In the genomic region with DNA sequence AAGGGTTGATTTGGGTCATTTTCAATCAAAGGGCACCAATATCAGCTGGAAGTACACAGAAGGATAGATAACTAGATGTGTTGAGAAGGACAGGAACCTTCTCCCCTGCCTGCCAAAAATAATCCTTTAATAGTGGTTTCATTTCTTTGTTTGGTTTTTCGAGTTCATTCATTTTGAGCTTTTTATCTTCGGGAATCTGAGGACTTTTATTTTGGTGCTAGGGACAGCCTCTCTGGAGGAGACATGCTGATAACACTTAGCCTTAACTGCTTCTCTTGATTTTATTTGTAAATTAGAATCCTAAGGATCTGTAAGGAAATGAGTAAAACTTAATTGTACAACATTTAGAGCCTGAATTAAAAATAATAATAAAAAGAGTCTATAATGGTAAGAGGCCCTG, we compare ENCODE assay signal across 14 cellular contexts. TPM values are rescaled to one million over a fixed set of nuclear protein-coding genes. Genes with fewer than 3 reads are reported as not detected.
DNase-seq lines count a peak whose midpoint lies in the region; ATAC-seq, FAIRE-seq and TF ChIP-seq lines count a peak whose summit lies in the region.
"Had no signal": no experiment of that assay in that cellular context is flagged by ENCODE, and none has a peak within 500 bp of the region (broad histone marks: within the 10 kb centered on the region; RNA-seq: fewer than 3 reads in every experiment).

No MANE protein-coding gene starts in this region.

- H2AFZ ChIP-seq in K562 (ENCODE audit: low read depth, low read length) = no peak overlapping the region
- no peak overlapping the region for H2AFZ ChIP-seq in hepatocyte

- H4K20me1 ChIP-seq in K562 (replicated peaks; ENCODE audit: control insufficient read depth, insufficient read depth, low read length) = no peaks in the 10 kb centered on the region
- H4K20me1 ChIP-seq in hepatocyte (ENCODE audit: insufficient read depth, poor library complexity, severe bottlenecking) = peaks cover 35% of the 10 kb centered on the region

- no peak for FAIRE-seq in K562 (lab: Jason Lieb, UNC)

- no peak for TF ChIP-seq RAD21 in K562 (CRISPR knock-in tag; conservative IDR thresholded peaks at IDR 0.05 in 1 of 2, IDR thresholded peaks at IDR 0.05 in 1 of 2)

- no peak for TF ChIP-seq POLR2A in K562 (conservative IDR thresholded peaks at IDR 0.05)

- TF ChIP-seq CTCF in cardiac muscle cell (IDR thresholded peaks at IDR 0.05; ENCODE audit: low read depth, low read length) = no peak
- TF ChIP-seq CTCF in K562 (IDR thresholded peaks at IDR 0.05 in 2 of 3, conservative IDR thresholded peaks at IDR 0.05 in 1 of 3; ENCODE audit: insufficient read depth in 2 of 3, low read depth in 1 of 3, low read length in 3 of 3) = no peak
- no peak for TF ChIP-seq CTCF in hepatocyte (IDR thresholded peaks at IDR 0.05; ENCODE audit: poor library complexity)
- no peak for TF ChIP-seq CTCF in GM13977 (IDR thresholded peaks at IDR 0.05; ENCODE audit: extremely low read depth, insufficient read depth, missing control alignments)

- H3K27me3 ChIP-seq in cardiac muscle cell (no peaks in the 10 kb centered on the region), K562 (ENCODE audit: control insufficient read depth in 2 of 2, insufficient read depth in 2 of 2, low read length in 2 of 2) (no peaks in the 10 kb centered on the region), hepatocyte (no peaks in the 10 kb centered on the region)
- H3K27me3 ChIP-seq: BLaER1 had no signal

- no peak overlapping the region for H3K9ac ChIP-seq in K562 (ENCODE audit: insufficient read depth in 1 of 2, low read depth in 2 of 2, low read length in 2 of 2)
- H3K9ac ChIP-seq: BLaER1 had no signal

- WGBS in K562 (ENCODE audit: insufficient coverage, low coverage, missing lambda C conversion rate) = 0% methylated on average over 1 of the region's 2 CpGs
- WGBS in hepatocyte (ENCODE audit: low lambda C conversion rate, missing lambda C conversion rate) = 19% methylated on average over 2 of the region's 2 CpGs

- H3K4me1 ChIP-seq in cardiac muscle cell (ENCODE audit: low read depth) (peaks cover 30% of the 10 kb centered on the region), K562 (replicated peaks in 1 of 2; ENCODE audit: control insufficient read depth in 2 of 2, insufficient read depth in 2 of 2, low read length in 2 of 2) (no peaks in the 10 kb centered on the region), hepatocyte (ENCODE audit: insufficient read depth) (peaks cover 5% of the 10 kb centered on the region)
- H3K4me1 ChIP-seq: BLaER1 had no signal

- peak overlapping the region; percentile 27 for H3K27ac ChIP-seq in cardiac muscle cell
- H3K27ac ChIP-seq in K562 (ENCODE audit: extremely low read depth, low read depth, low read length) = no peak overlapping the region
- H3K27ac ChIP-seq in hepatocyte = no peak overlapping the region
- H3K27ac ChIP-seq: BLaER1 had no signal

- no peak overlapping the region for H3K4me3 ChIP-seq in cardiac muscle cell
- no peak overlapping the region for H3K4me3 ChIP-seq in K562
- no peak overlapping the region for H3K4me3 ChIP-seq in hepatocyte
- H3K4me3 ChIP-seq: BLaER1 had no signal

- H3K9me3 ChIP-seq in cardiac muscle cell (ENCODE audit: low read depth) = no peaks in the 10 kb centered on the region
- H3K9me3 ChIP-seq in K562 (replicated peaks; ENCODE audit: control insufficient read depth, insufficient read depth, low read depth, low read length) = no peaks in the 10 kb centered on the region
- H3K9me3 ChIP-seq in hepatocyte (ENCODE audit: low read depth) = no peaks in the 10 kb centered on the region
- H3K9me3 ChIP-seq: BLaER1 had no signal

- H3K4me2 ChIP-seq in K562 (ENCODE audit: insufficient read depth, low read length) = no peak overlapping the region
- H3K4me2 ChIP-seq in hepatocyte = peak overlapping the region; percentile 31
- H3K4me2 ChIP-seq: BLaER1 had no signal

- intact Hi-C loops in left cardiac atrium (cut with DNase I) (no loop called here), K562 (cut with micrococcal nuclease) (no loop called here)

- in situ Hi-C loops in K562 (cut with MboI) (no loop called here), GM13977 (cut with MboI; ENCODE audit: low pct_unique_long_range_greater_than_20kb, low sequenced_read_pairs, unreplicated experiment) (no loop called here)

- no peak for DNase-seq in cardiac muscle cell (ENCODE audit: low read depth in 1 of 2, low spot score in 1 of 2)
- DNase-seq in left cardiac atrium = no peak
- DNase-seq in K562 (ENCODE audit: extremely low read depth in 1 of 4, low spot score in 3 of 4) = no peak
- DNase-seq in hepatocyte (ENCODE audit: low spot score) = no peak
- no peak for DNase-seq in NCI-H2227 treated with DMSO at 0.1 percent for 48 hours (lab: John Stamatoyannopoulos, UW)
- DNase-seq in NCI-H1417 treated with DMSO at 0.1 percent for 48 hours (lab: John Stamatoyannopoulos, UW) = no peak
- no peak for DNase-seq in GM13977 (ENCODE audit: low spot score)
- DNase-seq: 8988T; AML-193; CD4-positive, CD25-positive, alpha-beta regulatory T cell; DMS53; GF-D8; HCEC 1CT had no signal

- ATAC-seq in left cardiac atrium = no peak
- ATAC-seq in K562 = no peak

- H3K79me2 ChIP-seq in K562 (ENCODE audit: control insufficient read depth, insufficient read depth, low read length) (no peaks in the 10 kb centered on the region), hepatocyte (peaks cover 81% of the 10 kb centered on the region)

- POLR2A ChIA-PET in K562 (lab: Yijun Ruan, JAX) = no interaction called here

- TF ChIP-seq EP300 in K562 (IDR thresholded peaks at IDR 0.05; ENCODE audit: low read length) = no peak

- no peaks in the 10 kb centered on the region for H3K9me1 ChIP-seq in K562 (ENCODE audit: control insufficient read depth, insufficient read depth, low read length)

- no peaks in the 10 kb centered on the region for H3K36me3 ChIP-seq in cardiac muscle cell
- H3K36me3 ChIP-seq in K562 (ENCODE audit: control insufficient read depth, insufficient read depth, low read length) = no peaks in the 10 kb centered on the region
- no peaks in the 10 kb centered on the region for H3K36me3 ChIP-seq in hepatocyte (replicated peaks; ENCODE audit: insufficient read depth, low read depth)

- no TSS peak for BruUV-seq in K562 (replicated peaks; lab: Mats Ljungman, UMichigan)

- no peaks in the 10 kb centered on the region for H3K9me2 ChIP-seq in hepatocyte (replicated peaks; ENCODE audit: insufficient read depth)

- CTCF ChIA-PET in K562 (lab: Yijun Ruan, JAX; ENCODE audit: low intra/inter-chr PET ratio) = no interaction called here

TF ChIP-seq in K562, 482 proteins besides CTCF, POLR2A, EP300 and RAD21:
- TF ChIP-seq MYNN (IDR thresholded peaks at IDR 0.05) = 0 out of 2 replicates have a peak, but pooled peaks have one; percentile 42
- TF ChIP-seq MYNN (CRISPR knock-in tag; IDR thresholded peaks at IDR 0.05) = no peak
- no peak for TF ChIP-seq FIP1L1 (IDR thresholded peaks at IDR 0.05; ENCODE audit: low read depth, low read length, poor library complexity, severe bottlenecking)
- no peak for TF ChIP-seq NFIC (IDR thresholded peaks at IDR 0.05)
- TF ChIP-seq, protein P1, sequence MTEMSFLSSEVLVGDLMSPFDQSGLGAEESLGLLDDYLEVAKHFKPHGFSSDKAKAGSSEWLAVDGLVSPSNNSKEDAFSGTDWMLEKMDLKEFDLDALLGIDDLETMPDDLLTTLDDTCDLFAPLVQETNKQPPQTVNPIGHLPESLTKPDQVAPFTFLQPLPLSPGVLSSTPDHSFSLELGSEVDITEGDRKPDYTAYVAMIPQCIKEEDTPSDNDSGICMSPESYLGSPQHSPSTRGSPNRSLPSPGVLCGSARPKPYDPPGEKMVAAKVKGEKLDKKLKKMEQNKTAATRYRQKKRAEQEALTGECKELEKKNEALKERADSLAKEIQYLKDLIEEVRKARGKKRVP (CRISPR knock-in tag; IDR thresholded peaks at IDR 0.05) = no peak

RNA-seq across cellular contexts. Expression of a gene that starts 22.5 kb away (rescaled TPM):
- total RNA-seq in cardiac muscle cell = 35.1 and 45.7 TPM in 2 replicates
- polyA plus RNA-seq in cardiac muscle cell = 15.2 and 19.0 TPM in 2 replicates
- 10 to 100 TPM; 37.6 to 46.9 TPM for total RNA-seq in left cardiac atrium
- total RNA-seq in K562 (2011; cell fraction: chromatin; rRNA removed; ENCODE audit: low replicate concordance) = not detected in 2 replicates
- not detected in 2 replicates for total RNA-seq in K562 (2011; cell fraction: nucleolus; rRNA removed)
- total RNA-seq in K562 (2011; cell fraction: nucleoplasm; rRNA removed) = not detected in 2 replicates
- not detected in 2 replicates for total RNA-seq in K562 (2014; rRNA removed)
- total RNA-seq in K562 (2014; rRNA removed; fragmentation: Illumina TruSeq; extraction: Trizol) = not detected in 2 replicates
- total RNA-seq in K562 (2015; rRNA removed; fragmentation: Illumina TruSeq; extraction: Trizol) = not detected in 2 replicates
- total RNA-seq in K562 (2021) = 0.16 and 0.18 TPM in 2 replicates
- polyA plus RNA-seq in K562 (2011; rRNA removed) = not detected in 2 replicates
- not detected in 2 replicates for polyA plus RNA-seq in K562 (2011; cell fraction: cytosol; rRNA removed)
- polyA plus RNA-seq in K562 (2011; cell fraction: nucleus; rRNA removed) = not detected in 2 replicates
- polyA plus RNA-seq in K562 (2012) = not detected in 2 replicates
- not detected in 2 replicates for polyA plus RNA-seq in K562 (2014; fragmentation: Illumina TruSeq; extraction: Trizol)
- not detected for polyA plus RNA-seq in K562 (2014; fragmentation: Nextera tagmentation; extraction: Ambion mirVana)
- not detected in 2 replicates for polyA plus RNA-seq in K562 (2014; rRNA removed)
- not detected in 2 replicates for polyA minus RNA-seq in K562 (2011; rRNA and poly(A)+ RNA removed)
- polyA minus RNA-seq in K562 (2011; cell fraction: cytosol; rRNA and poly(A)+ RNA removed) = not detected in 2 replicates
- not detected in 2 replicates for polyA minus RNA-seq in K562 (2011; cell fraction: nucleus; rRNA and poly(A)+ RNA removed)
- total RNA-seq in hepatocyte = 31.0 and 34.9 TPM in 2 replicates
- 8.5 and 9.1 TPM in 2 replicates for polyA plus RNA-seq in hepatocyte
- total RNA-seq: CD4-positive, CD25-positive, alpha-beta regulatory T cell had no signal
- polyA plus RNA-seq: CD4-positive, CD25-positive, alpha-beta regulatory T cell had no signal

Comparison
In these comparisons a context has a peak if more than half of its experiments do, and no peak if none do; other contexts are left out.
1. RNA of a gene that starts 22.5 kb away (total RNA-seq): 37.6 to 46.9 TPM in left cardiac atrium, 35.1 to 45.7 TPM in cardiac muscle cell and 31.0 to 34.9 TPM in hepatocyte; 0.16 to 0.18 TPM in K562; every median in the first group is over 10 times any median in the second.